In the genomic region with DNA sequence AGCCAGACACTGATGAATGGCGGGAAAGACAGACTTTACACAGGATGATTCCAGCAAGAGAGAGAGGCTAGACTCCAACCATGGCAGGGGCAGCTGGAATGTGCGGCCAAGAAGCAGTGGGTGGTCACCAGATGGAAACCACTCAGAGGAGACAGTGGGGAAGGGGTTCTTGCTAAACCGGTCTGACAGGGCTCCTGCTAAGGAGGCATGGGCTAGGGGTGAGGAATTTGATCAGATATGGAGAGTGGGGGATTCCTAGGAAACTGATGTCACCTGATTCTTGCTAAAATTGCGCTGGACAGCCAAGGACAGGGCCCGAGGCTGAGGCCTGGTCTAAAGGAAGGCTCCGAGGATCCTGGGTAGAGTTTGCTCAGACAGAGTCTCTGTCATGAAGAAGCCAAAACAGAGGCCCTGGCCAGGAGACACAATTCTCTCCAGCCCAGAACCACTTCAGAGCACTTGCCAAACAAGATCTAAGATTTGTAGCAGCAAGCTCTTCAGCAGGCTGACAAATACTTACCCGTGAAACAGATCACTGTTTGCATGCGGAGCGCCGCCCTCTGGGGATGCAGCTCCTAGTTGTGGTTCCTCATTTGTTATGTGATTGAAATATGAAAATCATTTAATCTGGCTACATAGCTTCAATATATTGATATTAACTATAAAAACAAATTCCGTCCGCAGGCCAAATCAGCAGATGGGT, we compare ENCODE assay signal across 1 cellular context.
TF ChIP-seq lines count a peak whose summit lies in the region.

No MANE protein-coding gene starts in this region.

TF ChIP-seq in GM23338, 12 proteins besides CTCF, POLR2A, EP300 and RAD21 (continued from another document):
- TF ChIP-seq, protein P1, sequence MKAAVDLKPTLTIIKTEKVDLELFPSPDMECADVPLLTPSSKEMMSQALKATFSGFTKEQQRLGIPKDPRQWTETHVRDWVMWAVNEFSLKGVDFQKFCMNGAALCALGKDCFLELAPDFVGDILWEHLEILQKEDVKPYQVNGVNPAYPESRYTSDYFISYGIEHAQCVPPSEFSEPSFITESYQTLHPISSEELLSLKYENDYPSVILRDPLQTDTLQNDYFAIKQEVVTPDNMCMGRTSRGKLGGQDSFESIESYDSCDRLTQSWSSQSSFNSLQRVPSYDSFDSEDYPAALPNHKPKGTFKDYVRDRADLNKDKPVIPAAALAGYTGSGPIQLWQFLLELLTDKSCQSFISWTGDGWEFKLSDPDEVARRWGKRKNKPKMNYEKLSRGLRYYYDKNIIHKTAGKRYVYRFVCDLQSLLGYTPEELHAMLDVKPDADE (IDR thresholded peaks at IDR 0.05): no peak
- TF ChIP-seq, protein P2, sequence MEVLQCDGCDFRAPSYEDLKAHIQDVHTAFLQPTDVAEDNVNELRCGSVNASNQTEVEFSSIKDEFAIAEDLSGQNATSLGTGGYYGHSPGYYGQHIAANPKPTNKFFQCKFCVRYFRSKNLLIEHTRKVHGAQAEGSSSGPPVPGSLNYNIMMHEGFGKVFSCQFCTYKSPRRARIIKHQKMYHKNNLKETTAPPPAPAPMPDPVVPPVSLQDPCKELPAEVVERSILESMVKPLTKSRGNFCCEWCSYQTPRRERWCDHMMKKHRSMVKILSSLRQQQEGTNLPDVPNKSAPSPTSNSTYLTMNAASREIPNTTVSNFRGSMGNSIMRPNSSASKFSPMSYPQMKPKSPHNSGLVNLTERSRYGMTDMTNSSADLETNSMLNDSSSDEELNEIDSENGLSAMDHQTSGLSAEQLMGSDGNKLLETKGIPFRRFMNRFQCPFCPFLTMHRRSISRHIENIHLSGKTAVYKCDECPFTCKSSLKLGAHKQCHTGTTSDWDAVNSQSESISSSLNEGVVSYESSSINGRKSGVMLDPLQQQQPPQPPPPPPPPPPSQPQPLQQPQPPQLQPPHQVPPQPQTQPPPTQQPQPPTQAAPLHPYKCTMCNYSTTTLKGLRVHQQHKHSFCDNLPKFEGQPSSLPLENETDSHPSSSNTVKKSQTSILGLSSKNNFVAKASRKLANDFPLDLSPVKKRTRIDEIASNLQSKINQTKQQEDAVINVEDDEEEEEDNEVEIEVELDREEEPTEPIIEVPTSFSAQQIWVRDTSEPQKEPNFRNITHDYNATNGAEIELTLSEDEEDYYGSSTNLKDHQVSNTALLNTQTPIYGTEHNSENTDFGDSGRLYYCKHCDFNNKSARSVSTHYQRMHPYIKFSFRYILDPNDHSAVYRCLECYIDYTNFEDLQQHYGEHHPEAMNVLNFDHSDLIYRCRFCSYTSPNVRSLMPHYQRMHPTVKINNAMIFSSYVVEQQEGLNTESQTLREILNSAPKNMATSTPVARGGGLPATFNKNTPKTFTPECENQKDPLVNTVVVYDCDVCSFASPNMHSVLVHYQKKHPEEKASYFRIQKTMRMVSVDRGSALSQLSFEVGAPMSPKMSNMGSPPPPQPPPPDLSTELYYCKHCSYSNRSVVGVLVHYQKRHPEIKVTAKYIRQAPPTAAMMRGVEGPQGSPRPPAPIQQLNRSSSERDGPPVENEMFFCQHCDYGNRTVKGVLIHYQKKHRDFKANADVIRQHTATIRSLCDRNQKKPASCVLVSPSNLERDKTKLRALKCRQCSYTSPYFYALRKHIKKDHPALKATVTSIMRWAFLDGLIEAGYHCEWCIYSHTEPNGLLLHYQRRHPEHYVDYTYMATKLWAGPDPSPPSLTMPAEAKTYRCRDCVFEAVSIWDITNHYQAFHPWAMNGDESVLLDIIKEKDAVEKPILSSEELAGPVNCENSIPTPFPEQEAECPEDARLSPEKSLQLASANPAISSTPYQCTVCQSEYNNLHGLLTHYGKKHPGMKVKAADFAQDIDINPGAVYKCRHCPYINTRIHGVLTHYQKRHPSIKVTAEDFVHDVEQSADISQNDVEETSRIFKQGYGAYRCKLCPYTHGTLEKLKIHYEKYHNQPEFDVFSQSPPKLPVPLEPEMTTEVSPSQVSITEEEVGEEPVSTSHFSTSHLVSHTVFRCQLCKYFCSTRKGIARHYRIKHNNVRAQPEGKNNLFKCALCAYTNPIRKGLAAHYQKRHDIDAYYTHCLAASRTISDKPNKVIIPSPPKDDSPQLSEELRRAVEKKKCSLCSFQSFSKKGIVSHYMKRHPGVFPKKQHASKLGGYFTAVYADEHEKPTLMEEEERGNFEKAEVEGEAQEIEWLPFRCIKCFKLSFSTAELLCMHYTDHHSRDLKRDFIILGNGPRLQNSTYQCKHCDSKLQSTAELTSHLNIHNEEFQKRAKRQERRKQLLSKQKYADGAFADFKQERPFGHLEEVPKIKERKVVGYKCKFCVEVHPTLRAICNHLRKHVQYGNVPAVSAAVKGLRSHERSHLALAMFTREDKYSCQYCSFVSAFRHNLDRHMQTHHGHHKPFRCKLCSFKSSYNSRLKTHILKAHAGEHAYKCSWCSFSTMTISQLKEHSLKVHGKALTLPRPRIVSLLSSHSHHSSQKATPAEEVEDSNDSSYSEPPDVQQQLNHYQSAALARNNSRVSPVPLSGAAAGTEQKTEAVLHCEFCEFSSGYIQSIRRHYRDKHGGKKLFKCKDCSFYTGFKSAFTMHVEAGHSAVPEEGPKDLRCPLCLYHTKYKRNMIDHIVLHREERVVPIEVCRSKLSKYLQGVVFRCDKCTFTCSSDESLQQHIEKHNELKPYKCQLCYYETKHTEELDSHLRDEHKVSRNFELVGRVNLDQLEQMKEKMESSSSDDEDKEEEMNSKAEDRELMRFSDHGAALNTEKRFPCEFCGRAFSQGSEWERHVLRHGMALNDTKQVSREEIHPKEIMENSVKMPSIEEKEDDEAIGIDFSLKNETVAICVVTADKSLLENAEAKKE (CRISPR knock-in tag; IDR thresholded peaks at IDR 0.05): peak; percentile 21; the same call in 1 of the 2 replicates
TF ChIP-seq in GM23338: peak in this region for 1.
